In genomic region chr9:107650321-107650720, GRCh38 we compare ENCODE assay signal across 23 cellular contexts.
DNase-seq lines count a peak whose midpoint lies in the region; ATAC-seq and TF ChIP-seq lines count a peak whose summit lies in the region.
"Had no signal": no experiment of that assay in that cellular context is flagged by ENCODE, and none has a peak within 500 bp of the region (broad histone marks: within the 10 kb centered on the region; RNA-seq: fewer than 3 reads in every experiment).

No MANE protein-coding gene starts in this region.

- H3K18ac ChIP-seq in IMR-90 (ENCODE audit: low read depth, low read length): no peak overlapping the region

- H3K79me1 ChIP-seq in IMR-90 (ENCODE audit: low read depth in 1 of 2, low read length in 2 of 2): no peaks in the 10 kb centered on the region

- TF ChIP-seq CTCF in AG04450 (IDR thresholded peaks at IDR 0.05; ENCODE audit: low read depth, low read length) (no peak), IMR-90 (conservative IDR thresholded peaks at IDR 0.05; ENCODE audit: low read depth, low read length) (no peak), astrocyte of the spinal cord (IDR thresholded peaks at IDR 0.05; ENCODE audit: low read depth, low read length) (no peak), endothelial cell (IDR thresholded peaks at IDR 0.05; ENCODE audit: unreplicated experiment) (no peak)

- no peak overlapping the region for H3K14ac ChIP-seq in IMR-90 (replicated peaks; ENCODE audit: low read depth, low read length)

- no TSS peak for BruUV-seq in IMR-90 (replicated peaks; lab: Mats Ljungman, UMichigan)

- no peak overlapping the region for H4K91ac ChIP-seq in IMR-90 (ENCODE audit: insufficient read depth, low read depth, low read length)

- H2AK5ac ChIP-seq in IMR-90 (ENCODE audit: low read depth, low read length): no peak overlapping the region

- no peak overlapping the region for H3K4me3 ChIP-seq in AG04450 (ENCODE audit: low read depth, low read length)
- no peak overlapping the region for H3K4me3 ChIP-seq in IMR-90 (ENCODE audit: insufficient read depth, low read depth, low read length)
- no peak overlapping the region for H3K4me3 ChIP-seq in astrocyte of the spinal cord (ENCODE audit: low read depth, low read length)

- no peaks in the 10 kb centered on the region for H3K27me3 ChIP-seq in AG04450 (ENCODE audit: control insufficient read depth, insufficient read depth, low read length)
- peaks cover 2% of the 10 kb centered on the region; the same call in 1 of the 2 replicates for H3K27me3 ChIP-seq in IMR-90 (ENCODE audit: control insufficient read depth, insufficient read depth, low read length)

- H4K20me1 ChIP-seq in IMR-90 (ENCODE audit: insufficient read depth, low read length): no peaks in the 10 kb centered on the region

- in situ Hi-C loops in IMR-90 (cut with MboI; ENCODE audit: low sequenced_read_pairs): no loop called here
- in situ Hi-C loops in astrocyte of the spinal cord (cut with HindIII; ENCODE audit: low sequenced_read_pairs): no loop called here

- H2BK15ac ChIP-seq in IMR-90 (ENCODE audit: low read depth, low read length): no peak overlapping the region

- CTCF ChIA-PET in AG04450 (lab: Charles Lee): no interaction called here
- CTCF ChIA-PET in IMR-90 (lab: Yijun Ruan, JAX): interaction anchor here (0.8 to 0.9 kb wide), 2 partner anchors 9 to 185 kb away, joined by 4 read pairs; no protein-coding TSS in a partner anchor
- CTCF ChIA-PET in activated CD4-positive, alpha-beta memory T cell treated with anti-CD3 and anti-CD28 coated beads, Interleukin-2, amount 10 ng/mL, durations not matched to agents 7 days and 5 days (lab: Charles Lee): no interaction called here

- no peak overlapping the region for H3K56ac ChIP-seq in IMR-90 (ENCODE audit: extremely low read depth, insufficient read depth, low read length)

- 0 out of 2 replicates have a peak, but pooled peaks cover 2% of the 10 kb centered on the region for H3K9me1 ChIP-seq in IMR-90 (ENCODE audit: insufficient read depth, low read length)

- no peaks in the 10 kb centered on the region for H3K36me3 ChIP-seq in IMR-90 (ENCODE audit: control insufficient read depth, insufficient read depth, low read length)

- WGBS in IMR-90 (ENCODE audit: extremely low coverage in 2 of 2, insufficient read length in 1 of 2), 2 experiments: 100% methylated on average over 1 of the region's 4 CpGs; no CpG with 5 or more reads in 1 of the 2 experiments

- H2BK20ac ChIP-seq in IMR-90 (ENCODE audit: low read depth, low read length): peak overlapping the region; percentile 13; the same call in 1 of the 2 replicates

- H2AFZ ChIP-seq in IMR-90 (replicated peaks; ENCODE audit: low read length, poor library complexity): peak overlapping the region; percentile 28

- H3K4me3 Mint-ChIP-seq in activated CD4-positive, alpha-beta memory T cell treated with anti-CD3 and anti-CD28 coated beads, Interleukin-2, amount 10 ng/mL, durations not matched to agents 7 days and 5 days: no peak overlapping the region
- H3K4me3 Mint-ChIP-seq in endothelial cell (ENCODE audit: unreplicated experiment): no peak overlapping the region
- H3K4me3 Mint-ChIP-seq: central memory CD8-positive, alpha-beta T cell; stimulated activated naive CD8-positive, alpha-beta T cell treated with anti-CD3 and anti-CD28 coated beads, Interleukin-15, amount 100 ng/mL, for 72 hours had no signal

- H2BK5ac ChIP-seq in IMR-90 (ENCODE audit: low read depth, low read length, poor library complexity, severe bottlenecking): no peak overlapping the region

- H2AK9ac ChIP-seq in IMR-90 (replicated peaks; ENCODE audit: low read depth, low read length, poor library complexity): no peak overlapping the region

- H3K4me1 Mint-ChIP-seq in activated CD4-positive, alpha-beta memory T cell treated with anti-CD3 and anti-CD28 coated beads, Interleukin-2, amount 10 ng/mL, durations not matched to agents 7 days and 5 days: no peaks in the 10 kb centered on the region
- H3K4me1 Mint-ChIP-seq in endothelial cell (ENCODE audit: unreplicated experiment): peaks cover 2% of the 10 kb centered on the region
- H3K4me1 Mint-ChIP-seq: central memory CD8-positive, alpha-beta T cell; stimulated activated naive CD8-positive, alpha-beta T cell treated with anti-CD3 and anti-CD28 coated beads, Interleukin-15, amount 100 ng/mL, for 72 hours had no signal

- dilution Hi-C loops in IMR-90 (cut with HindIII; ENCODE audit: low sequenced_read_pairs, unreplicated experiment): no loop called here

- H3K9ac ChIP-seq in IMR-90 (ENCODE audit: low read depth, low read length): no peak overlapping the region

- H3K9me3 ChIP-seq in AG04450 (ENCODE audit: control insufficient read depth, insufficient read depth, low read length): no peaks in the 10 kb centered on the region
- H3K9me3 ChIP-seq in IMR-90 (ENCODE audit: control insufficient read depth, insufficient read depth, low read length): no peaks in the 10 kb centered on the region

- H3K27ac ChIP-seq in AG04450 (ENCODE audit: low read depth, low read length) (no peak overlapping the region), IMR-90 (ENCODE audit: insufficient read depth, low read length) (no peak overlapping the region)
- H3K27ac ChIP-seq: C4-2B had no signal

- H3K23ac ChIP-seq in IMR-90 (ENCODE audit: low read depth, low read length): no peak overlapping the region

- intact Hi-C loops in IMR-90 (cut with micrococcal nuclease): no loop called here
- intact Hi-C loops in head of caudate nucleus (cut with DNase I): no loop called here

- H4K8ac ChIP-seq in IMR-90 (ENCODE audit: low read depth in 2 of 2, low read length in 2 of 2): no peak overlapping the region

- peak; percentile 95 for ATAC-seq in IMR-90 (ENCODE audit: low read depth)
- ATAC-seq: left lobe of liver; stimulated activated naive CD8-positive, alpha-beta T cell treated with anti-CD3 and anti-CD28 coated beads, Interleukin-15, amount 100 ng/mL, for 72 hours had no signal

- no peak overlapping the region for H3K27ac Mint-ChIP-seq in activated CD4-positive, alpha-beta memory T cell treated with anti-CD3 and anti-CD28 coated beads, Interleukin-2, amount 10 ng/mL, durations not matched to agents 7 days and 5 days
- H3K27ac Mint-ChIP-seq in endothelial cell (ENCODE audit: unreplicated experiment): no peak overlapping the region
- H3K27ac Mint-ChIP-seq: stimulated activated naive CD8-positive, alpha-beta T cell treated with anti-CD3 and anti-CD28 coated beads, Interleukin-15, amount 100 ng/mL, for 72 hours had no signal

- H3K4me2 ChIP-seq in IMR-90 (ENCODE audit: low read depth, low read length): no peak overlapping the region

- no peak overlapping the region for H3K4ac ChIP-seq in IMR-90 (ENCODE audit: low read depth, low read length)

- POLR2A ChIA-PET in AG04450 (lab: Yijun Ruan, JAX): no interaction called here
- POLR2A ChIA-PET in IMR-90 (lab: Charles Lee; ENCODE audit: unreplicated experiment): no interaction called here
- POLR2A ChIA-PET in activated CD4-positive, alpha-beta memory T cell treated with anti-CD3 and anti-CD28 coated beads, Interleukin-2, amount 10 ng/mL, durations not matched to agents 7 days and 5 days (lab: Charles Lee): interaction anchor here (0.5 kb wide), 1 partner anchor 55 kb away, joined by 3 read pairs; no protein-coding TSS in a partner anchor

- peak; percentile 11 for DNase-seq in AG04450 (ENCODE audit: low read depth, low spot score)
- peak; percentile 81 for DNase-seq in IMR-90
- DNase-seq in astrocyte of the spinal cord (ENCODE audit: low read depth, low spot score): peak; percentile 78
- DNase-seq in myocyte (ENCODE audit: low read depth): peak; percentile 93
- no peak for DNase-seq in activated CD4-positive, alpha-beta memory T cell treated with anti-CD3 and anti-CD28 coated beads, Interleukin-2, amount 10 ng/mL, durations not matched to agents 7 days and 5 days
- DNase-seq in endothelial cell (ENCODE audit: low spot score): no peak
- no peak for DNase-seq in head of caudate nucleus
- DNase-seq in NCI-H1436 (lab: John Stamatoyannopoulos, UW): no peak
- DNase-seq: activated CD4-positive, alpha-beta T cell treated with anti-CD3 and anti-CD28 coated beads, Interleukin-2, amount 50 U/mL, for 4 hours; activated gamma-delta T cell treated with Interleukin-2 at 50 U/mL for 16 hours; activated T-cell treated with anti-CD3 and anti-CD28 coated beads for 4 hours; effector CD4-positive, alpha-beta T cell; GDM1; midbrain; NCI-H1694; NCI-H774; OCI-M1; SHP77; stimulated activated CD4-positive, alpha-beta T cell treated with anti-CD3 and anti-CD28 coated beads, Interleukin-4, amount 100 ng/mL, for 24 hours; stimulated activated naive CD8-positive, alpha-beta T cell treated with anti-CD3 and anti-CD28 coated beads, Interleukin-15, amount 100 ng/mL, for 72 hours had no signal

- TF ChIP-seq POLR2A in IMR-90 (IDR thresholded peaks at IDR 0.05; ENCODE audit: low read depth, low read length): no peak

- H3K4me1 ChIP-seq in IMR-90 (ENCODE audit: control insufficient read depth, insufficient read depth, low read length): peaks cover 3% of the 10 kb centered on the region; the same call in 1 of the 2 replicates

- TF ChIP-seq RAD21 in IMR-90 (IDR thresholded peaks at IDR 0.05; ENCODE audit: low read length): no peak

- no peak overlapping the region for H2BK120ac ChIP-seq in IMR-90 (ENCODE audit: low read depth, low read length)

- no peak overlapping the region for H4K5ac ChIP-seq in IMR-90 (ENCODE audit: low read depth, low read length)

- H3K9me3 Mint-ChIP-seq in activated CD4-positive, alpha-beta memory T cell treated with anti-CD3 and anti-CD28 coated beads, Interleukin-2, amount 10 ng/mL, durations not matched to agents 7 days and 5 days: no peaks in the 10 kb centered on the region
- no peaks in the 10 kb centered on the region for H3K9me3 Mint-ChIP-seq in endothelial cell (ENCODE audit: unreplicated experiment)

- no peaks in the 10 kb centered on the region for H3K36me3 Mint-ChIP-seq in activated CD4-positive, alpha-beta memory T cell treated with anti-CD3 and anti-CD28 coated beads, Interleukin-2, amount 10 ng/mL, durations not matched to agents 7 days and 5 days (ENCODE audit: low read depth)
- peaks cover 3% of the 10 kb centered on the region for H3K36me3 Mint-ChIP-seq in endothelial cell (ENCODE audit: low read depth, unreplicated experiment)

- no peaks in the 10 kb centered on the region for H3K27me3 Mint-ChIP-seq in activated CD4-positive, alpha-beta memory T cell treated with anti-CD3 and anti-CD28 coated beads, Interleukin-2, amount 10 ng/mL, durations not matched to agents 7 days and 5 days
- peaks cover 6% of the 10 kb centered on the region for H3K27me3 Mint-ChIP-seq in endothelial cell (ENCODE audit: unreplicated experiment)

TF ChIP-seq in IMR-90, 13 proteins besides CTCF, POLR2A, EP300 and RAD21:
- TF ChIP-seq USF2 (IDR thresholded peaks at IDR 0.05; ENCODE audit: low read depth, low read length): no peak
- TF ChIP-seq BHLHE40 (IDR thresholded peaks at IDR 0.05; ENCODE audit: low read depth, low read length): no peak

Comparison
In these comparisons a context has a peak if more than half of its experiments do, and no peak if none do; other contexts are left out.
1. DNase-seq: peak in AG04450 (single experiment), IMR-90 (single experiment), astrocyte of the spinal cord (single experiment) and myocyte (single experiment); none in activated CD4-positive, alpha-beta memory T cell treated with anti-CD3 and anti-CD28 coated beads, Interleukin-2, amount 10 ng/mL, durations not matched to agents 7 days and 5 days (single experiment), endothelial cell (single experiment), head of caudate nucleus (0 of 42) and NCI-H1436 (single experiment).